ENCODE assay signal across 26 cellular contexts in genomic region chr3:34858067-34858466, GRCh38.
DNase-seq lines count a peak whose midpoint lies in the region; ATAC-seq and TF ChIP-seq lines count a peak whose summit lies in the region.
"Had no signal": no experiment of that assay in that cellular context is flagged by ENCODE, and none has a peak within 500 bp of the region (broad histone marks: within the 10 kb centered on the region; RNA-seq: fewer than 3 reads in every experiment).

No MANE protein-coding gene starts in this region.

- intact Hi-C loops in posterior vena cava (cut with DNase I), result no loop called here

- DNase-seq in NCI-H146 (lab: John Stamatoyannopoulos, UW), result no peak
- DNase-seq in progenitor cell of endocrine pancreas (ENCODE audit: low spot score, unreplicated experiment), result no peak
- DNase-seq in posterior vena cava (ENCODE audit: low spot score), result no peak
- DNase-seq: activated CD4-positive, CD25-positive, alpha-beta regulatory T cell treated with anti-CD3 and anti-CD28 coated beads, Interleukin-2, amount 50 U/mL, for 72 hours; activated effector memory CD4-positive, alpha-beta T cell treated with Interleukin-2 at 50 U/mL for 16 hours; activated naive CD8-positive, alpha-beta T cell treated with anti-CD3 and anti-CD28 coated beads for 36 hours; aorta; Calu3; colonic mucosa; DND-41; effector CD8-positive, alpha-beta T cell; glutamatergic neuron; islet precursor cell; left ventricle myocardium inferior; midbrain; naive thymus-derived CD8-positive, alpha-beta T cell; NCI-H1417 treated with DMSO at 0.1 percent for 48 hours; NCI-H2081 treated with DMSO at 0.1 percent for 48 hours; NCI-H345; nucleus accumbens; stimulated activated naive CD4-positive, alpha-beta T cell had no signal

- ATAC-seq in GM18907 (IDR thresholded peaks at IDR 0.05; ENCODE audit: unreplicated experiment) (peak; percentile 67), GM21717 (IDR thresholded peaks at IDR 0.05; ENCODE audit: unreplicated experiment) (peak; percentile 82), HG03432 (IDR thresholded peaks at IDR 0.05; ENCODE audit: unreplicated experiment) (peak; percentile 77), GM21528 (IDR thresholded peaks at IDR 0.05; ENCODE audit: low FRiP score, unreplicated experiment) (no peak)
- ATAC-seq: HCT116; naive thymus-derived CD8-positive, alpha-beta T cell had no signal

- TF ChIP-seq CTCF in progenitor cell of endocrine pancreas (IDR thresholded peaks at IDR 0.05; ENCODE audit: unreplicated experiment), result no peak

- H3K9me3 Mint-ChIP-seq in progenitor cell of endocrine pancreas (ENCODE audit: low read depth), result no peaks in the 10 kb centered on the region
- H3K9me3 Mint-ChIP-seq: activated naive CD8-positive, alpha-beta T cell treated with anti-CD3 and anti-CD28 coated beads for 36 hours had no signal

- H3K27me3 Mint-ChIP-seq in progenitor cell of endocrine pancreas, result no peaks in the 10 kb centered on the region
- H3K27me3 Mint-ChIP-seq: activated naive CD8-positive, alpha-beta T cell treated with anti-CD3 and anti-CD28 coated beads for 36 hours; naive thymus-derived CD8-positive, alpha-beta T cell had no signal

- H3K4me3 Mint-ChIP-seq in progenitor cell of endocrine pancreas (ENCODE audit: low read depth), result no peak overlapping the region
- H3K4me3 Mint-ChIP-seq: activated naive CD8-positive, alpha-beta T cell treated with anti-CD3 and anti-CD28 coated beads for 36 hours; naive thymus-derived CD8-positive, alpha-beta T cell had no signal

- peaks cover 2% of the 10 kb centered on the region for H3K4me1 Mint-ChIP-seq in progenitor cell of endocrine pancreas (ENCODE audit: low read depth)
- H3K4me1 Mint-ChIP-seq: activated naive CD8-positive, alpha-beta T cell treated with anti-CD3 and anti-CD28 coated beads for 36 hours; naive thymus-derived CD8-positive, alpha-beta T cell had no signal

- no peak overlapping the region for H3K27ac Mint-ChIP-seq in progenitor cell of endocrine pancreas
- H3K27ac Mint-ChIP-seq: activated naive CD8-positive, alpha-beta T cell treated with anti-CD3 and anti-CD28 coated beads for 36 hours; naive thymus-derived CD8-positive, alpha-beta T cell had no signal

- H3K36me3 Mint-ChIP-seq in progenitor cell of endocrine pancreas (ENCODE audit: insufficient read depth), result no peaks in the 10 kb centered on the region
- H3K36me3 Mint-ChIP-seq: activated naive CD8-positive, alpha-beta T cell treated with anti-CD3 and anti-CD28 coated beads for 36 hours; naive thymus-derived CD8-positive, alpha-beta T cell had no signal
